In the genomic region with DNA sequence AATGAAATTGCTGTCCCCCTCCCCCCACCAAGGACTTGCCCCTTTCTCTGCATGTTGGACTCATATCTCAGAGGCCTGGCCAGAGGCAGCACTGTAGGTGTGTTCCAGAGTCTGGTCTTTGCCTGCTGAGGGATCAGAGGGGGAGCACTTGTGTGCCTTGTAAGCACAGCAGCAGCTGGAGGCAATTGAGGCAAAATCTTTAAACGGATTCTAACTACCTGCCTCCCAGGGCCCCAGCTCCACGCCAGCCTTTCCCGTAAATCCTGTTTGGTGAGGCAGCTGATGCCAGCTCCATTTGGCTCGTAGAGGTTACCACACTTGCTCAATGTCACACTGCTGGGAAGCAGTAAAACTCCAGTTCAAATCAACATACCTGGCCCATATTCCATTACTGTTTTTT, we compare ENCODE assay signal across 2 cellular contexts.
A peak's percentile ranks its signal among the peaks of the same experiment; 100 is the strongest.
TF ChIP-seq lines count a peak whose summit lies in the region.

No MANE protein-coding gene starts in this region.

TF ChIP-seq in K562, 482 proteins besides CTCF, POLR2A, EP300 and RAD21:
- no peak for TF ChIP-seq HNRNPUL1 (IDR thresholded peaks at IDR 0.05; ENCODE audit: low read length)
- TF ChIP-seq ZBTB7A (IDR thresholded peaks at IDR 0.05; ENCODE audit: borderline replicate concordance, control insufficient read depth, low read depth, low read length), result no peak
- no peak for TF ChIP-seq FOXK2 (conservative IDR thresholded peaks at IDR 0.05 in 1 of 2, IDR thresholded peaks at IDR 0.05 in 1 of 2; ENCODE audit: low read depth in 2 of 2)
- TF ChIP-seq BCOR (IDR thresholded peaks at IDR 0.05), result 0 out of 2 replicates have a peak, but pooled peaks have one; percentile 25
- TF ChIP-seq SMARCA4 (IDR thresholded peaks at IDR 0.05), result no peak
- TF ChIP-seq CBX8 (IDR thresholded peaks at IDR 0.05; ENCODE audit: borderline replicate concordance, extremely low read depth, low read depth, low read length, poor library complexity, severe bottlenecking), result no peak
- TF ChIP-seq ZNF121 (CRISPR knock-in tag; conservative IDR thresholded peaks at IDR 0.05), result no peak
- TF ChIP-seq, protein P1, sequence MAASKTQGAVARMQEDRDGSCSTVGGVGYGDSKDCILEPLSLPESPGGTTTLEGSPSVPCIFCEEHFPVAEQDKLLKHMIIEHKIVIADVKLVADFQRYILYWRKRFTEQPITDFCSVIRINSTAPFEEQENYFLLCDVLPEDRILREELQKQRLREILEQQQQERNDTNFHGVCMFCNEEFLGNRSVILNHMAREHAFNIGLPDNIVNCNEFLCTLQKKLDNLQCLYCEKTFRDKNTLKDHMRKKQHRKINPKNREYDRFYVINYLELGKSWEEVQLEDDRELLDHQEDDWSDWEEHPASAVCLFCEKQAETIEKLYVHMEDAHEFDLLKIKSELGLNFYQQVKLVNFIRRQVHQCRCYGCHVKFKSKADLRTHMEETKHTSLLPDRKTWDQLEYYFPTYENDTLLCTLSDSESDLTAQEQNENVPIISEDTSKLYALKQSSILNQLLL (CRISPR knock-in tag; IDR thresholded peaks at IDR 0.05; ENCODE audit: borderline replicate concordance), result no peak

TF ChIP-seq in HepG2, 621 proteins besides CTCF, POLR2A, EP300 and RAD21:
- TF ChIP-seq AHR (CRISPR knock-in tag; IDR thresholded peaks at IDR 0.05), result no peak
- 0 out of 2 replicates have a peak, but pooled peaks have one; percentile 27 for TF ChIP-seq FLYWCH1 (CRISPR knock-in tag; IDR thresholded peaks at IDR 0.05)
- TF ChIP-seq ZMYM3 (CRISPR knock-in tag; IDR thresholded peaks at IDR 0.05), result peak; percentile 76
- TF ChIP-seq ZBTB3 (CRISPR knock-in tag; IDR thresholded peaks at IDR 0.05; ENCODE audit: borderline replicate concordance, low read depth), result no peak
- 0 out of 2 replicates have a peak, but pooled peaks have one; percentile 20 for TF ChIP-seq ZNF501 (CRISPR knock-in tag; IDR thresholded peaks at IDR 0.05)
- peak; percentile 94 for TF ChIP-seq ZNF768 (CRISPR knock-in tag; IDR thresholded peaks at IDR 0.05)
- TF ChIP-seq, protein P2, sequence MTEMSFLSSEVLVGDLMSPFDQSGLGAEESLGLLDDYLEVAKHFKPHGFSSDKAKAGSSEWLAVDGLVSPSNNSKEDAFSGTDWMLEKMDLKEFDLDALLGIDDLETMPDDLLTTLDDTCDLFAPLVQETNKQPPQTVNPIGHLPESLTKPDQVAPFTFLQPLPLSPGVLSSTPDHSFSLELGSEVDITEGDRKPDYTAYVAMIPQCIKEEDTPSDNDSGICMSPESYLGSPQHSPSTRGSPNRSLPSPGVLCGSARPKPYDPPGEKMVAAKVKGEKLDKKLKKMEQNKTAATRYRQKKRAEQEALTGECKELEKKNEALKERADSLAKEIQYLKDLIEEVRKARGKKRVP (CRISPR knock-in tag; IDR thresholded peaks at IDR 0.05), result no peak
- TF ChIP-seq EED (CRISPR knock-in tag; IDR thresholded peaks at IDR 0.05), result 0 out of 2 replicates have a peak, but pooled peaks have one; percentile 35
